ENCODE assay signal across 8 cellular contexts in genomic region chr19:2478324-2478755, GRCh38. TPM values are rescaled to one million over a fixed set of nuclear protein-coding genes. Genes with fewer than 3 reads are reported as not detected.
DNase-seq lines count a peak whose midpoint lies in the region; ATAC-seq and TF ChIP-seq lines count a peak whose summit lies in the region.

No MANE protein-coding gene starts in this region.

- H3K9me3 Mint-ChIP-seq in type B pancreatic cell = peaks cover 4% of the 10 kb centered on the region

- peak overlapping the region; percentile 97 for H3K4me3 Mint-ChIP-seq in type B pancreatic cell

- ATAC-seq in esophagus mucosa = peak; percentile 38
- ATAC-seq in GM18868 (IDR thresholded peaks at IDR 0.05; ENCODE audit: unreplicated experiment) = no peak

- peaks cover 14% of the 10 kb centered on the region for H3K4me1 Mint-ChIP-seq in type B pancreatic cell (ENCODE audit: unreplicated experiment)

- peak; percentile 58 for TF ChIP-seq CTCF in type B pancreatic cell (conservative IDR thresholded peaks at IDR 0.05)

- DNase-seq in EH (ENCODE audit: low read depth) (peak; percentile 69), NCI-H1694 (lab: John Stamatoyannopoulos, UW) (peak; percentile 36), myocyte (ENCODE audit: low read depth) (peak; percentile 63), type B pancreatic cell (ENCODE audit: extremely low spot score, unreplicated experiment) (no peak), NCI-H1417 treated with DMSO at 0.1 percent for 48 hours (lab: John Stamatoyannopoulos, UW) (no peak)
- peak; percentile 43 for DNase-seq in activated CD8-positive, alpha-beta memory T cell treated with anti-CD3 and anti-CD28 coated beads, Interleukin-2, amount 50 U/mL, for 4 hours

- H3K36me3 Mint-ChIP-seq in type B pancreatic cell = no peaks in the 10 kb centered on the region

- H3K27ac Mint-ChIP-seq in type B pancreatic cell = peak overlapping the region; percentile 95

- H3K27me3 Mint-ChIP-seq in type B pancreatic cell = peaks cover 43% of the 10 kb centered on the region

RNA-seq across cellular contexts. Expression of gene GADD45B, which starts 2.4 kb away (rescaled TPM):
- 26.3 TPM for total RNA-seq in esophagus mucosa
- total RNA-seq in myocyte = 8.6 and 16.9 TPM in 2 replicates
- 144 TPM for polyA plus RNA-seq in myocyte (2012)
- total RNA-seq in type B pancreatic cell (ENCODE audit: low replicate concordance) = 31.1 and 67.3 TPM in 2 replicates

RNA-seq across cellular contexts. Expression of gene LMNB2, which starts 21.6 kb away (rescaled TPM):
- total RNA-seq in esophagus mucosa (50.4 TPM), myocyte (30.7 and 34.3 TPM in 2 replicates), type B pancreatic cell (ENCODE audit: low replicate concordance) (63.6 and 116 TPM in 2 replicates)
- polyA plus RNA-seq in myocyte (2012) = 20.6 TPM

RNA-seq across cellular contexts. Expression of gene TIMM13, which starts 51.0 kb away (rescaled TPM):
- total RNA-seq in esophagus mucosa (106 TPM), myocyte (69.4 and 73.7 TPM in 2 replicates), type B pancreatic cell (ENCODE audit: low replicate concordance) (132 and 139 TPM in 2 replicates)
- polyA plus RNA-seq in myocyte (2012) = 121 TPM

Comparison
In these comparisons a context has a peak if more than half of its experiments do, and no peak if none do; other contexts are left out.
1. DNase-seq: peak in EH (single experiment), NCI-H1694 (single experiment), activated CD8-positive, alpha-beta memory T cell treated with anti-CD3 and anti-CD28 coated beads, Interleukin-2, amount 50 U/mL, for 4 hours (single experiment) and myocyte (single experiment); none in type B pancreatic cell (single experiment) and NCI-H1417 treated with DMSO at 0.1 percent for 48 hours (single experiment).